In the genomic region with DNA sequence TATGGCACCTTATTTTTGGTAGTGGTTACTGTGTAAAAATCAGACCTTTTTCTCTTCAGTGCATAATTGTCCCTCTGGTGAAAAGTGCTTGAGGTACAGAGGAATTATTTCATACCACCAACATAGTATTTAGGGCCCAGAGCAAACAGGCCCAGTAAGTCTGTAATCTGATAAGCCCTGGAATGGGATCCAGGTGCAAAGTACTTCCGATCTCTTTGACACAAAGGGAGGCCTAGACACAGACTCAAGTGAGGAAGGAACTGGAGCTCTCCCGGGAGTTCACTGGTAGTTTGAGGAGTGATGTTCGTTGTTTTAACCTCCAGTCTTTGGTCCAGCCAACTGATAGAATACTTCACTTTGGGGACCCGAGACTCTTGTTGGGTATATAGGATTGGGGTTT, we compare ENCODE assay signal across 1 cellular context.
TF ChIP-seq lines count a peak whose summit lies in the region.

No MANE protein-coding gene starts in this region.

TF ChIP-seq in GM23338, 12 proteins besides CTCF, POLR2A, EP300 and RAD21:
- TF ChIP-seq EZH2phosphoT487 (IDR thresholded peaks at IDR 0.05; ENCODE audit: unreplicated experiment) (no peak), REST (IDR thresholded peaks at IDR 0.05; ENCODE audit: unreplicated experiment) (no peak), STAT1 (IDR thresholded peaks at IDR 0.05; ENCODE audit: unreplicated experiment) (no peak), POLR2AphosphoS5 (IDR thresholded peaks at IDR 0.05; ENCODE audit: low read depth) (no peak), EZH2 (IDR thresholded peaks at IDR 0.05; ENCODE audit: low read depth, unreplicated experiment) (no peak), CREB1 (CRISPR knock-in tag; IDR thresholded peaks at IDR 0.05; ENCODE audit: low read depth) (no peak), ZNF114 (CRISPR knock-in tag; IDR thresholded peaks at IDR 0.05) (no peak)
